ENCODE assay signal across 1 cellular context in the genomic region with DNA sequence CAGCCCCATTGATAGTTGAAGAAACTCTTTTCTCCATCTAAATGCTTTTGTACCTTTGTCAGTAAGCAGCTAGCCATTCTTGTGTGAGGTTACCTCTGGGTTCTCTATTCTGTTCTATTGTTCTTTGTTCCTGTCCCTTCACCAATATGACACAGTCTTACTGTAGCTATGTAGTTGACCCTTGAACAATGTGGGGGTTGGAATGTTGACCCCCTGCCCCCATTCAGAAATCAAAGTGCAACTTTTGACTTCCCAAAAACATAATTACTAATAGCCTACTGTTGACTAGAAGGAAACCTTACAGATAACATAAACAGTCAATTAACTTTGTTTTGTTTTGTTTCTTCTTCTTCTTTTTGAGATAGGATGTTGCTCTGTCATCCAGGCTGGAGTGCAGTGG.
TF ChIP-seq lines count a peak whose summit lies in the region.

No MANE protein-coding gene starts in this region.

TF ChIP-seq in HepG2, 621 proteins besides CTCF, POLR2A, EP300 and RAD21 (continued from another document):
- TF ChIP-seq, protein P1, sequence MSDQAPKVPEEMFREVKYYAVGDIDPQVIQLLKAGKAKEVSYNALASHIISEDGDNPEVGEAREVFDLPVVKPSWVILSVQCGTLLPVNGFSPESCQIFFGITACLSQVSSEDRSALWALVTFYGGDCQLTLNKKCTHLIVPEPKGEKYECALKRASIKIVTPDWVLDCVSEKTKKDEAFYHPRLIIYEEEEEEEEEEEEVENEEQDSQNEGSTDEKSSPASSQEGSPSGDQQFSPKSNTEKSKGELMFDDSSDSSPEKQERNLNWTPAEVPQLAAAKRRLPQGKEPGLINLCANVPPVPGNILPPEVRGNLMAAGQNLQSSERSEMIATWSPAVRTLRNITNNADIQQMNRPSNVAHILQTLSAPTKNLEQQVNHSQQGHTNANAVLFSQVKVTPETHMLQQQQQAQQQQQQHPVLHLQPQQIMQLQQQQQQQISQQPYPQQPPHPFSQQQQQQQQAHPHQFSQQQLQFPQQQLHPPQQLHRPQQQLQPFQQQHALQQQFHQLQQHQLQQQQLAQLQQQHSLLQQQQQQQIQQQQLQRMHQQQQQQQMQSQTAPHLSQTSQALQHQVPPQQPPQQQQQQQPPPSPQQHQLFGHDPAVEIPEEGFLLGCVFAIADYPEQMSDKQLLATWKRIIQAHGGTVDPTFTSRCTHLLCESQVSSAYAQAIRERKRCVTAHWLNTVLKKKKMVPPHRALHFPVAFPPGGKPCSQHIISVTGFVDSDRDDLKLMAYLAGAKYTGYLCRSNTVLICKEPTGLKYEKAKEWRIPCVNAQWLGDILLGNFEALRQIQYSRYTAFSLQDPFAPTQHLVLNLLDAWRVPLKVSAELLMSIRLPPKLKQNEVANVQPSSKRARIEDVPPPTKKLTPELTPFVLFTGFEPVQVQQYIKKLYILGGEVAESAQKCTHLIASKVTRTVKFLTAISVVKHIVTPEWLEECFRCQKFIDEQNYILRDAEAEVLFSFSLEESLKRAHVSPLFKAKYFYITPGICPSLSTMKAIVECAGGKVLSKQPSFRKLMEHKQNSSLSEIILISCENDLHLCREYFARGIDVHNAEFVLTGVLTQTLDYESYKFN (CRISPR knock-in tag; conservative IDR thresholded peaks at IDR 0.05) = peak; percentile 87
- no peak for TF ChIP-seq NFE2L1 (CRISPR knock-in tag; IDR thresholded peaks at IDR 0.05; ENCODE audit: borderline replicate concordance)
- TF ChIP-seq ZNF136 (CRISPR knock-in tag; IDR thresholded peaks at IDR 0.05; ENCODE audit: low read depth) = no peak
- TF ChIP-seq, protein P2, sequence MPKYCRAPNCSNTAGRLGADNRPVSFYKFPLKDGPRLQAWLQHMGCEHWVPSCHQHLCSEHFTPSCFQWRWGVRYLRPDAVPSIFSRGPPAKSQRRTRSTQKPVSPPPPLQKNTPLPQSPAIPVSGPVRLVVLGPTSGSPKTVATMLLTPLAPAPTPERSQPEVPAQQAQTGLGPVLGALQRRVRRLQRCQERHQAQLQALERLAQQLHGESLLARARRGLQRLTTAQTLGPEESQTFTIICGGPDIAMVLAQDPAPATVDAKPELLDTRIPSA (CRISPR knock-in tag; IDR thresholded peaks at IDR 0.05; ENCODE audit: borderline replicate concordance) = no peak
- TF ChIP-seq ZSCAN22 (CRISPR knock-in tag; IDR thresholded peaks at IDR 0.05) = no peak
- TF ChIP-seq NFRKB (IDR thresholded peaks at IDR 0.05) = no peak
- no peak for TF ChIP-seq CEBPG (CRISPR knock-in tag; IDR thresholded peaks at IDR 0.05)
- TF ChIP-seq, protein P3, sequence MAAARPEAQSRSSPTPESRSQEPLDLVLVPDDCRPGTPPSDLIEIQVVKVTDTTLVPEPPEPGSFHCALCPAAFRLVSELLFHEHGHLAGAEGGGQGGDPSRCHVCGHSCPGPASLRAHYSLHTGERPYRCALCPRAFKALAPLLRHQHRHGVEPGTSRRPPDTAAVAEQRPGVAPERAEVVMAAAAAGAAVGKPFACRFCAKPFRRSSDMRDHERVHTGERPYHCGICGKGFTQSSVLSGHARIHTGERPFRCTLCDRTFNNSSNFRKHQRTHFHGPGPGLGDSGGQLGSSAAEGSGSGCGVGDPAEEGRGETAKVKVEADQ (CRISPR knock-in tag; IDR thresholded peaks at IDR 0.05; ENCODE audit: borderline replicate concordance) = no peak
- no peak for TF ChIP-seq KMT2B (CRISPR knock-in tag; IDR thresholded peaks at IDR 0.05)
- no peak for TF ChIP-seq ZSCAN9 (CRISPR knock-in tag; IDR thresholded peaks at IDR 0.05; ENCODE audit: borderline replicate concordance)
- no peak for TF ChIP-seq ZNF879 (CRISPR knock-in tag; IDR thresholded peaks at IDR 0.05)
- TF ChIP-seq, protein P4, sequence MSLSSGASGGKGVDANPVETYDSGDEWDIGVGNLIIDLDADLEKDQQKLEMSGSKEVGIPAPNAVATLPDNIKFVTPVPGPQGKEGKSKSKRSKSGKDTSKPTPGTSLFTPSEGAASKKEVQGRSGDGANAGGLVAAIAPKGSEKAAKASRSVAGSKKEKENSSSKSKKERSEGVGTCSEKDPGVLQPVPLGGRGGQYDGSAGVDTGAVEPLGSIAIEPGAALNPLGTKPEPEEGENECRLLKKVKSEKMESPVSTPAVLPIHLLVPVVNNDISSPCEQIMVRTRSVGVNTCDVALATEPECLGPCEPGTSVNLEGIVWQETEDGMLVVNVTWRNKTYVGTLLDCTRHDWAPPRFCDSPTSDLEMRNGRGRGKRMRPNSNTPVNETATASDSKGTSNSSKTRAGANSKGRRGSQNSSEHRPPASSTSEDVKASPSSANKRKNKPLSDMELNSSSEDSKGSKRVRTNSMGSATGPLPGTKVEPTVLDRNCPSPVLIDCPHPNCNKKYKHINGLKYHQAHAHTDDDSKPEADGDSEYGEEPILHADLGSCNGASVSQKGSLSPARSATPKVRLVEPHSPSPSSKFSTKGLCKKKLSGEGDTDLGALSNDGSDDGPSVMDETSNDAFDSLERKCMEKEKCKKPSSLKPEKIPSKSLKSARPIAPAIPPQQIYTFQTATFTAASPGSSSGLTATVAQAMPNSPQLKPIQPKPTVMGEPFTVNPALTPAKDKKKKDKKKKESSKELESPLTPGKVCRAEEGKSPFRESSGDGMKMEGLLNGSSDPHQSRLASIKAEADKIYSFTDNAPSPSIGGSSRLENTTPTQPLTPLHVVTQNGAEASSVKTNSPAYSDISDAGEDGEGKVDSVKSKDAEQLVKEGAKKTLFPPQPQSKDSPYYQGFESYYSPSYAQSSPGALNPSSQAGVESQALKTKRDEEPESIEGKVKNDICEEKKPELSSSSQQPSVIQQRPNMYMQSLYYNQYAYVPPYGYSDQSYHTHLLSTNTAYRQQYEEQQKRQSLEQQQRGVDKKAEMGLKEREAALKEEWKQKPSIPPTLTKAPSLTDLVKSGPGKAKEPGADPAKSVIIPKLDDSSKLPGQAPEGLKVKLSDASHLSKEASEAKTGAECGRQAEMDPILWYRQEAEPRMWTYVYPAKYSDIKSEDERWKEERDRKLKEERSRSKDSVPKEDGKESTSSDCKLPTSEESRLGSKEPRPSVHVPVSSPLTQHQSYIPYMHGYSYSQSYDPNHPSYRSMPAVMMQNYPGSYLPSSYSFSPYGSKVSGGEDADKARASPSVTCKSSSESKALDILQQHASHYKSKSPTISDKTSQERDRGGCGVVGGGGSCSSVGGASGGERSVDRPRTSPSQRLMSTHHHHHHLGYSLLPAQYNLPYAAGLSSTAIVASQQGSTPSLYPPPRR (CRISPR knock-in tag; IDR thresholded peaks at IDR 0.05; ENCODE audit: borderline replicate concordance) = no peak
- no peak for TF ChIP-seq ZNF383 (CRISPR knock-in tag; IDR thresholded peaks at IDR 0.05; ENCODE audit: borderline replicate concordance)
- no peak for TF ChIP-seq HMGA1 (CRISPR knock-in tag; conservative IDR thresholded peaks at IDR 0.05)
- no peak for TF ChIP-seq KAT2B (IDR thresholded peaks at IDR 0.05; ENCODE audit: borderline replicate concordance, low read depth, low read length)
- peak; percentile 94 for TF ChIP-seq TEAD3 (CRISPR knock-in tag; optimal IDR thresholded peaks at IDR 0.05; ENCODE audit: borderline replicate concordance)
- no peak for TF ChIP-seq ZBTB1 (CRISPR knock-in tag; IDR thresholded peaks at IDR 0.05; ENCODE audit: borderline replicate concordance)
- no peak for TF ChIP-seq PHF20 (CRISPR knock-in tag; IDR thresholded peaks at IDR 0.05)
- TF ChIP-seq, protein P5, sequence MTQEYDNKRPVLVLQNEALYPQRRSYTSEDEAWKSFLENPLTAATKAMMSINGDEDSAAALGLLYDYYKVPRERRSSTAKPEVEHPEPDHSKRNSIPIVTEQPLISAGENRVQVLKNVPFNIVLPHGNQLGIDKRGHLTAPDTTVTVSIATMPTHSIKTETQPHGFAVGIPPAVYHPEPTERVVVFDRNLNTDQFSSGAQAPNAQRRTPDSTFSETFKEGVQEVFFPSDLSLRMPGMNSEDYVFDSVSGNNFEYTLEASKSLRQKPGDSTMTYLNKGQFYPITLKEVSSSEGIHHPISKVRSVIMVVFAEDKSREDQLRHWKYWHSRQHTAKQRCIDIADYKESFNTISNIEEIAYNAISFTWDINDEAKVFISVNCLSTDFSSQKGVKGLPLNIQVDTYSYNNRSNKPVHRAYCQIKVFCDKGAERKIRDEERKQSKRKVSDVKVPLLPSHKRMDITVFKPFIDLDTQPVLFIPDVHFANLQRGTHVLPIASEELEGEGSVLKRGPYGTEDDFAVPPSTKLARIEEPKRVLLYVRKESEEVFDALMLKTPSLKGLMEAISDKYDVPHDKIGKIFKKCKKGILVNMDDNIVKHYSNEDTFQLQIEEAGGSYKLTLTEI (CRISPR knock-in tag; conservative IDR thresholded peaks at IDR 0.05) = no peak
- no peak for TF ChIP-seq ZNF839 (CRISPR knock-in tag; IDR thresholded peaks at IDR 0.05; ENCODE audit: borderline replicate concordance)
- TF ChIP-seq, protein P6, sequence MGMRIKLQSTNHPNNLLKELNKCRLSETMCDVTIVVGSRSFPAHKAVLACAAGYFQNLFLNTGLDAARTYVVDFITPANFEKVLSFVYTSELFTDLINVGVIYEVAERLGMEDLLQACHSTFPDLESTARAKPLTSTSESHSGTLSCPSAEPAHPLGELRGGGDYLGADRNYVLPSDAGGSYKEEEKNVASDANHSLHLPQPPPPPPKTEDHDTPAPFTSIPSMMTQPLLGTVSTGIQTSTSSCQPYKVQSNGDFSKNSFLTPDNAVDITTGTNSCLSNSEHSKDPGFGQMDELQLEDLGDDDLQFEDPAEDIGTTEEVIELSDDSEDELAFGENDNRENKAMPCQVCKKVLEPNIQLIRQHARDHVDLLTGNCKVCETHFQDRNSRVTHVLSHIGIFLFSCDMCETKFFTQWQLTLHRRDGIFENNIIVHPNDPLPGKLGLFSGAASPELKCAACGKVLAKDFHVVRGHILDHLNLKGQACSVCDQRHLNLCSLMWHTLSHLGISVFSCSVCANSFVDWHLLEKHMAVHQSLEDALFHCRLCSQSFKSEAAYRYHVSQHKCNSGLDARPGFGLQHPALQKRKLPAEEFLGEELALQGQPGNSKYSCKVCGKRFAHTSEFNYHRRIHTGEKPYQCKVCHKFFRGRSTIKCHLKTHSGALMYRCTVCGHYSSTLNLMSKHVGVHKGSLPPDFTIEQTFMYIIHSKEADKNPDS (CRISPR knock-in tag; IDR thresholded peaks at IDR 0.05) = no peak
- TF ChIP-seq, protein P7, sequence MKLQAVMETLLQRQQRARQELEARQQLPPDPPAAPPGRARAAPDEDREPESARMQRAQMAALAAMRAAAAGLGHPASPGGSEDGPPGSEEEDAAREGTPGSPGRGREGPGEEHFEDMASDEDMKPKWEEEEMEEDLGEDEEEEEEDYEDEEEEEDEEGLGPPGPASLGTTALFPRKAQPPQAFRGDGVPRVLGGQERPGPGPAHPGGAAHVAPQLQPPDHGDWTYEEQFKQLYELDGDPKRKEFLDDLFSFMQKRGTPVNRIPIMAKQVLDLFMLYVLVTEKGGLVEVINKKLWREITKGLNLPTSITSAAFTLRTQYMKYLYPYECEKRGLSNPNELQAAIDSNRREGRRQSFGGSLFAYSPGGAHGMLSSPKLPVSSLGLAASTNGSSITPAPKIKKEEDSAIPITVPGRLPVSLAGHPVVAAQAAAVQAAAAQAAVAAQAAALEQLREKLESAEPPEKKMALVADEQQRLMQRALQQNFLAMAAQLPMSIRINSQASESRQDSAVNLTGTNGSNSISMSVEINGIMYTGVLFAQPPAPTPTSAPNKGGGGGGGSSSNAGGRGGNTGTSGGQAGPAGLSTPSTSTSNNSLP (IDR thresholded peaks at IDR 0.05; ENCODE audit: low read depth, low read length) = peak; percentile 46; the same call in 1 of the 2 replicates
- peak; percentile 96 for TF ChIP-seq SOX13 (IDR thresholded peaks at IDR 0.05)
- peak in 1 of 2 experiments; percentile 99; a peak in 2 of 4 replicates for TF ChIP-seq SOX13 (CRISPR knock-in tag; conservative IDR thresholded peaks at IDR 0.05 in 1 of 2, IDR thresholded peaks at IDR 0.05 in 1 of 2)
- no peak for TF ChIP-seq KDM5B (CRISPR knock-in tag; IDR thresholded peaks at IDR 0.05; ENCODE audit: borderline replicate concordance)
- no peak for TF ChIP-seq ZMYM4 (CRISPR knock-in tag; IDR thresholded peaks at IDR 0.05)
- no peak for TF ChIP-seq GTF2F1 (IDR thresholded peaks at IDR 0.05; ENCODE audit: low read length)
- peak; percentile 84 for TF ChIP-seq RCOR2 (CRISPR knock-in tag; IDR thresholded peaks at IDR 0.05)
- TF ChIP-seq ZFP62 (CRISPR knock-in tag; IDR thresholded peaks at IDR 0.05) = no peak
- TF ChIP-seq ZBTB21 (CRISPR knock-in tag; IDR thresholded peaks at IDR 0.05) = no peak
- no peak for TF ChIP-seq ZFP37 (CRISPR knock-in tag; IDR thresholded peaks at IDR 0.05; ENCODE audit: borderline replicate concordance)
- no peak for TF ChIP-seq ZNF766 (CRISPR knock-in tag; IDR thresholded peaks at IDR 0.05; ENCODE audit: borderline replicate concordance)
- no peak for TF ChIP-seq MBD4 (IDR thresholded peaks at IDR 0.05; ENCODE audit: borderline replicate concordance, low read length)
- TF ChIP-seq ELF4 (CRISPR knock-in tag; IDR thresholded peaks at IDR 0.05; ENCODE audit: borderline replicate concordance) = no peak
- peak; percentile 47; the same call in 1 of the 2 replicates for TF ChIP-seq CREM (IDR thresholded peaks at IDR 0.05)
- TF ChIP-seq CREM (CRISPR knock-in tag; IDR thresholded peaks at IDR 0.05) = no peak
- no peak for TF ChIP-seq ZNF343 (CRISPR knock-in tag; IDR thresholded peaks at IDR 0.05)
